Comparison of ENCODE assay signal across 22 cellular contexts in the genomic region with DNA sequence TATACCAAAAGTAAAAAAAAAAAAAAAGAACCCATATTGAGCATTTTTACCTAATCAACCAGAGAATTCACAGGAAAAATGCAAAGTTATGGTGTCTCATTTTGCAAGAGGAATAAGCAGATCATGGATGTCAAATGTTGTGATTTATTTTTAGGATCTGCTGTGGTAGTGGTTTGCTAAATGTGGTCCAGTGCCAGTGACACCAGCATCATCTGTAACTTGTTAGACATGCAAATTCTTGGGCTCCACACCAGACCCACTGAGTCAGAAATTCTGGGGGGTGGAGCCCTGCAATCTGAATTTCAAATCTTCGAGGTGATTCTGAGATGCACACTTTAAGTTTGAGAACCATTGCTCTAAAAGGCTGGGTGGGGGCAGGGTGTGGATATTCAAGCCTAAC.
"Had no signal": no experiment of that assay in that cellular context is flagged by ENCODE, and none has a peak within 500 bp of the region (broad histone marks: within the 10 kb centered on the region; RNA-seq: fewer than 3 reads in every experiment).

No MANE protein-coding gene starts in this region.

- H3K27ac ChIP-seq: ascending aorta, breast epithelium, thyroid gland had no signal

- ATAC-seq: activated T-cell treated with anti-CD3 and anti-CD28 coated beads, Interleukin-2, amount 50 U/mL, for 4 hours; esophagus mucosa; left lobe of liver had no signal

- H3K9me3 ChIP-seq: ascending aorta, breast epithelium, thyroid gland had no signal

- H3K36me3 ChIP-seq: ascending aorta, breast epithelium, thyroid gland had no signal

- H3K4me1 ChIP-seq: ascending aorta, breast epithelium had no signal

- H3K27me3 ChIP-seq: ascending aorta, breast epithelium, thyroid gland had no signal

- DNase-seq: activated CD4-positive, alpha-beta T cell treated with anti-CD3 and anti-CD28 coated beads, Interleukin-2, amount 10 ng/mL, durations not matched to agents 24 days and 14 days; activated CD4-positive, CD25-positive, alpha-beta regulatory T cell; activated CD8-positive, alpha-beta memory T cell treated with anti-CD3 and anti-CD28 coated beads, Interleukin-2, amount 50 U/mL, for 4 hours; activated naive CD4-positive, alpha-beta T cell treated with anti-CD3 and anti-CD28 coated beads, Interleukin-2, amount 50 U/mL, for 16 hours; activated T-cell treated with anti-CD3 and anti-CD28 coated beads, Interleukin-2, amount 50 U/mL, for 4 hours; effector CD4-positive, alpha-beta T cell; hypothalamus; midbrain; occipital lobe; retina; stimulated activated CD4-positive, alpha-beta T cell treated with anti-CD3 and anti-CD28 coated beads, Interleukin-12 subunit alpha, Interleukin-12 subunit beta, amount 100 ng/mL, for 4 hours; stimulated activated CD4-positive, alpha-beta T cell treated with anti-CD3 and anti-CD28 coated beads, Interleukin-1b, Interleukin-23, amount 100 ng/mL, for 48 hours; stimulated activated CD8-positive, alpha-beta memory T cell treated with anti-CD3 and anti-CD28 coated beads, Interleukin-4, amount 100 ng/mL, for 48 hours; stimulated activated naive CD4-positive, alpha-beta T cell; T-helper 1 cell; T-helper 9 cell; thyroid gland had no signal

- H3K4me3 ChIP-seq: ascending aorta, breast epithelium, lung, thyroid gland had no signal
